In genomic region chr22:42300286-42301071, GRCh38 we compare ENCODE assay signal across 8 cellular contexts. TPM values are rescaled to one million over a fixed set of nuclear protein-coding genes. Genes with fewer than 3 reads are reported as not detected.
DNase-seq lines count a peak whose midpoint lies in the region; ATAC-seq lines count a peak whose summit lies in the region.

No MANE protein-coding gene starts in this region.

- ATAC-seq in CD4-positive, CD25-positive, alpha-beta regulatory T cell (ENCODE audit: low read depth in 2 of 2): peak; percentile 84 to 87
- ATAC-seq in HG02885 (IDR thresholded peaks at IDR 0.05; ENCODE audit: poor library complexity, unreplicated experiment) (peak; percentile 40), esophagus mucosa (peak; percentile 91), HG02678 (IDR thresholded peaks at IDR 0.05; ENCODE audit: unreplicated experiment) (no peak), GM21528 (IDR thresholded peaks at IDR 0.05; ENCODE audit: low FRiP score, unreplicated experiment) (no peak)

- peaks cover 4% of the 10 kb centered on the region for H3K27me3 Mint-ChIP-seq in CD4-positive, CD25-positive, alpha-beta regulatory T cell

- H3K4me3 ChIP-seq in CD4-positive, CD25-positive, alpha-beta regulatory T cell (ENCODE audit: low read depth, low read length): peak overlapping the region; percentile 64
- peak overlapping the region; percentile 32 for H3K4me3 ChIP-seq in thymus (ENCODE audit: low read length)

- peak overlapping the region; percentile 94 to 98 (median 97) for H3K27ac Mint-ChIP-seq in CD4-positive, CD25-positive, alpha-beta regulatory T cell

- no peaks in the 10 kb centered on the region for H3K36me3 ChIP-seq in CD4-positive, CD25-positive, alpha-beta regulatory T cell (ENCODE audit: control insufficient read depth, insufficient read depth, low read length)
- no peaks in the 10 kb centered on the region for H3K36me3 ChIP-seq in thymus (ENCODE audit: control insufficient read depth, insufficient read depth)

- peak in 2 of 3 donors; percentile 28 to 85 for DNase-seq in CD4-positive, CD25-positive, alpha-beta regulatory T cell
- DNase-seq in UCSD-AML1 (lab: John Stamatoyannopoulos, UW; ENCODE audit: unreplicated experiment): peak; percentile 49
- no peak for DNase-seq in NCI-H187 (lab: John Stamatoyannopoulos, UW)

- WGBS in thymus: 20% methylated on average over 10 of the region's 10 CpGs

- peaks cover 0 to 1% (median 0%) of the 10 kb centered on the region in 7 donors for H3K9me3 Mint-ChIP-seq in CD4-positive, CD25-positive, alpha-beta regulatory T cell

- peak overlapping the region; percentile 86 for H3K27ac ChIP-seq in CD4-positive, CD25-positive, alpha-beta regulatory T cell (ENCODE audit: insufficient read depth, low read length, poor library complexity, severe bottlenecking)
- H3K27ac ChIP-seq in thymus (ENCODE audit: low read depth): peak overlapping the region; percentile 56

- no peaks in the 10 kb centered on the region for H3K9me3 ChIP-seq in CD4-positive, CD25-positive, alpha-beta regulatory T cell (ENCODE audit: control insufficient read depth in 2 of 2, low read length in 2 of 2)
- H3K9me3 ChIP-seq in thymus (ENCODE audit: control insufficient read depth): no peaks in the 10 kb centered on the region

- no peaks in the 10 kb centered on the region for H3K36me3 Mint-ChIP-seq in CD4-positive, CD25-positive, alpha-beta regulatory T cell

- peaks cover 0 to 94% (median 36%) of the 10 kb centered on the region in 4 donors for H3K4me1 Mint-ChIP-seq in CD4-positive, CD25-positive, alpha-beta regulatory T cell

- peaks cover 70% of the 10 kb centered on the region for H3K4me1 ChIP-seq in CD4-positive, CD25-positive, alpha-beta regulatory T cell (ENCODE audit: control insufficient read depth, insufficient read depth, low read length, poor library complexity, severe bottlenecking)
- H3K4me1 ChIP-seq in thymus (ENCODE audit: control insufficient read depth, insufficient read depth, low read length): peaks cover 51% of the 10 kb centered on the region

- H3K27me3 ChIP-seq in CD4-positive, CD25-positive, alpha-beta regulatory T cell (ENCODE audit: control insufficient read depth, insufficient read depth, low read length): no peaks in the 10 kb centered on the region
- no peaks in the 10 kb centered on the region for H3K27me3 ChIP-seq in thymus (ENCODE audit: control insufficient read depth, insufficient read depth)

- H3K4me3 Mint-ChIP-seq in CD4-positive, CD25-positive, alpha-beta regulatory T cell: peak overlapping the region; percentile 50 to 86 (median 85)

RNA-seq across cellular contexts. Expression of gene TCF20, which starts 30.0 kb away (rescaled TPM):
- 101 TPM for total RNA-seq in CD4-positive, CD25-positive, alpha-beta regulatory T cell
- 1 to 10 TPM; 1.4 to 2.1 (median 1.9) TPM for polyA plus RNA-seq in CD4-positive, CD25-positive, alpha-beta regulatory T cell
- 40.7 TPM for total RNA-seq in esophagus mucosa
- 9.9 TPM for polyA plus RNA-seq in thymus

Comparison
In these comparisons a context has a peak if more than half of its experiments do, and no peak if none do; other contexts are left out.
1. ATAC-seq: peak in CD4-positive, CD25-positive, alpha-beta regulatory T cell (2 of 2), HG02885 (single experiment) and esophagus mucosa (single experiment); none in HG02678 (single experiment) and GM21528 (single experiment).
2. DNase-seq: peak in CD4-positive, CD25-positive, alpha-beta regulatory T cell (2 of 3) and UCSD-AML1 (single experiment); none in NCI-H187 (0 of 2).